In the genomic region with DNA sequence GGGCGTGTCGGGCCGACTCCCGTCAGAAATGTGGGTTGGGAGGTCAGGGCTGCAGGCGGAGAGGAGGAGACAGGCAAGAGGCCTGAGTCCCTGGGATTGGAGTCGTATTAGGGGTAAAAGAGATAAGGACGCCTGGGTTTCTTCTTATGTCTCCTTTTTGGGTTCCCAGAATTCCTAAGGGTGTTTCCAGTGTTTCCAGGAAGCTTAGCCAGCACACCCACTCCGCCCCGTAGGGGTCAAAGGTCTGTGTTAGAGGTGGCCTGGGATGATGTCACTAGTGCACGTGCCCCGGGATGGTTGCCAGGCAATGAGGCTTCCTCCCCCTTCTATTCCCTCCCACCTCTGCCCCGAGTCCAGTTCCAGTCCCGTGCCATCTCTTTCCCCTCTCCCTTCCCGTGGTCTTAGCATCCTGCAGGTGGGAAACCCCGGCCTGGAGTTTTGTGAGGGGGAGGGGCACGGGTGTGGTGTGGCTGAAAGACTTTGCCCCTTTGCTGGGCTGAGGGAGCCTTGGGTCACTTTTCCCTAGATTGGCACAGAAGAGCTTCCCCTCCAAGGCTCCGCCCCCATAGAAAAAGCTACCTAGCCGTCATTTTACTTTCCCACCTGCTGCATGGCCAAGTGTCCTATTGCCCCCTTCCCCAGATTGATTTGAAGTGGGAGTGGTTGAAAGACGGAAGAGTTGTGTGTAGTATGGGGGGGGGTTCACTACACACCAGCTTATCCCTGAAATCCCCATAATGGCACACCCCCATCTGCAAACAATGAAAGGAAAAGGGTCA, we compare ENCODE assay signal across 8 cellular contexts. TPM values are rescaled to one million over a fixed set of nuclear protein-coding genes. Genes with fewer than 3 reads are reported as not detected.
A peak's percentile ranks its signal among the peaks of the same experiment; 100 is the strongest.
DNase-seq lines count a peak whose midpoint lies in the region; ATAC-seq and TF ChIP-seq lines count a peak whose summit lies in the region.

No MANE protein-coding gene starts in this region.

- DNase-seq in AML-193 (lab: John Stamatoyannopoulos, UW) = peak; percentile 42 to 48
- DNase-seq in HFF-Myc (ENCODE audit: extremely low read depth, low read depth) = peak; percentile 98
- DNase-seq in NCI-H460 (ENCODE audit: extremely low read depth, low read depth) = peak; percentile 97
- peak; percentile 44 for DNase-seq in activated CD4-positive, alpha-beta T cell treated with anti-CD3 and anti-CD28 coated beads for 1 hour
- peak in 6 of 10 donors; percentile 53 to 79 (median 64) for DNase-seq in dorsolateral prefrontal cortex
- DNase-seq in left lobe of liver (ENCODE audit: low spot score) = peak; percentile 99
- DNase-seq in stimulated activated CD4-positive, alpha-beta T cell treated with anti-CD3 and anti-CD28 coated beads, Interleukin-1b, Interleukin-23, amount 100 ng/mL, for 48 hours = peak; percentile 81

- ATAC-seq in left lobe of liver = peak; percentile 55
- ATAC-seq in HG03354 (IDR thresholded peaks at IDR 0.05; ENCODE audit: poor library complexity, severe bottlenecking, unreplicated experiment) = no peak

- peak overlapping the region; percentile 31 to 99 (median 95) for H3K27ac ChIP-seq in dorsolateral prefrontal cortex

- TF ChIP-seq CTCF in HFF-Myc (IDR thresholded peaks at IDR 0.05; ENCODE audit: low read depth, low read length, missing control alignments) (no peak), dorsolateral prefrontal cortex (IDR thresholded peaks at IDR 0.05 in 54 of 56, conservative IDR thresholded peaks at IDR 0.05 in 2 of 56; ENCODE audit: low read depth in 1 of 56, partially characterized antibody in 56 of 56) (no peak)

- H3K27me3 ChIP-seq in dorsolateral prefrontal cortex = no peaks in the 10 kb centered on the region

- peak overlapping the region; percentile 83 for H3K4me3 ChIP-seq in HFF-Myc (replicated peaks; ENCODE audit: low read depth, low read length)
- peak overlapping the region; percentile 54 to 100 (median 86) for H3K4me3 ChIP-seq in dorsolateral prefrontal cortex

- intact Hi-C loops in dorsolateral prefrontal cortex (cut with DNase I) = loop anchor here in 1 of 2 donors (5.0 to 10.0 kb wide), 2 partner anchors 149 to 212 kb away; partner anchors contain the start of genes SAT2, TP53 and WRAP53

RNA-seq across cellular contexts. Expression of gene KDM6B, which starts 2.8 kb away (rescaled TPM):
- 7.7 and 8.8 TPM in 2 replicates for total RNA-seq in NCI-H460 (2014; rRNA removed; shearing (Covaris generic))
- 1.0 and 1.3 TPM in 2 replicates for polyA plus RNA-seq in NCI-H460 (2014; cell fraction: nucleus; rRNA removed)
- total RNA-seq in dorsolateral prefrontal cortex = 10 to 100 TPM; 12.7 to 38.8 (median 21.8) TPM
- total RNA-seq in left lobe of liver = 18.1 TPM

RNA-seq across cellular contexts. Expression of gene TMEM88, which starts 18.1 kb away (rescaled TPM):
- total RNA-seq in NCI-H460 (2014; rRNA removed; shearing (Covaris generic)) = 0.59 TPM in 1 of 2 replicates, not detected in the other
- not detected in 2 replicates for polyA plus RNA-seq in NCI-H460 (2014; cell fraction: nucleus; rRNA removed)
- total RNA-seq in dorsolateral prefrontal cortex = 10 to 100 TPM in 1 of 120 experiments, 1 to 10 TPM in 114, under 1 TPM in 4, not detected in 1; 0.69 to 10.3 (median 3.2) TPM
- 1.3 TPM for total RNA-seq in left lobe of liver

RNA-seq across cellular contexts. Expression of gene NAA38, which starts 20.6 kb away (rescaled TPM):
- total RNA-seq in NCI-H460 (2014; rRNA removed; shearing (Covaris generic)) = 46.6 and 67.2 TPM in 2 replicates
- polyA plus RNA-seq in NCI-H460 (2014; cell fraction: nucleus; rRNA removed) = 57.3 and 105 TPM in 2 replicates
- total RNA-seq in dorsolateral prefrontal cortex = 100 to 1,000 TPM in 18 of 120 experiments, 10 to 100 TPM in 102; 46.8 to 127 (median 87.8) TPM
- 33.5 TPM for total RNA-seq in left lobe of liver

RNA-seq across cellular contexts. Expression of gene CYB5D1, which starts 21.0 kb away (rescaled TPM):
- 13.4 and 14.6 TPM in 2 replicates for total RNA-seq in NCI-H460 (2014; rRNA removed; shearing (Covaris generic))
- polyA plus RNA-seq in NCI-H460 (2014; cell fraction: nucleus; rRNA removed) = 12.3 and 15.2 TPM in 2 replicates
- total RNA-seq in dorsolateral prefrontal cortex (10 to 100 TPM; 14.7 to 35.0 (median 23.8) TPM), left lobe of liver (12.4 TPM)

RNA-seq across cellular contexts. Expression of gene CHD3, which starts 51.8 kb away (rescaled TPM):
- 63.9 and 73.7 TPM in 2 replicates for total RNA-seq in NCI-H460 (2014; rRNA removed; shearing (Covaris generic))
- polyA plus RNA-seq in NCI-H460 (2014; cell fraction: nucleus; rRNA removed) = 86.4 and 88.1 TPM in 2 replicates
- 100 to 1,000 TPM in 92 of 120 experiments, 10 to 100 TPM in 28; 45.9 to 168 (median 112) TPM for total RNA-seq in dorsolateral prefrontal cortex
- 5.7 TPM for total RNA-seq in left lobe of liver

Comparison
In these comparisons a context has a peak if more than half of its experiments do, and no peak if none do; other contexts are left out.
1. DNase-seq: peak in every context shown above with its lines; median percentile 99 in left lobe of liver; 98 in HFF-Myc; 97 in NCI-H460; 81 in stimulated activated CD4-positive, alpha-beta T cell treated with anti-CD3 and anti-CD28 coated beads, Interleukin-1b, Interleukin-23, amount 100 ng/mL, for 48 hours; 64 in dorsolateral prefrontal cortex; 45 in AML-193; 44 in activated CD4-positive, alpha-beta T cell treated with anti-CD3 and anti-CD28 coated beads for 1 hour.